ENCODE assay signal across 1 cellular context in genomic region chr14:36521598-36522345, GRCh38.
TF ChIP-seq lines count a peak whose summit lies in the region.

No MANE protein-coding gene starts in this region.

TF ChIP-seq in GM23338, 12 proteins besides CTCF, POLR2A, EP300 and RAD21 (continued from another document):
- TF ChIP-seq ZNF114 (CRISPR knock-in tag; IDR thresholded peaks at IDR 0.05) (no peak), REST (IDR thresholded peaks at IDR 0.05; ENCODE audit: unreplicated experiment) (no peak), STAT1 (IDR thresholded peaks at IDR 0.05; ENCODE audit: unreplicated experiment) (no peak), POLR2AphosphoS5 (IDR thresholded peaks at IDR 0.05; ENCODE audit: low read depth) (no peak), CREB1 (CRISPR knock-in tag; IDR thresholded peaks at IDR 0.05; ENCODE audit: low read depth) (no peak), ETS1 (IDR thresholded peaks at IDR 0.05) (no peak), EZH2 (IDR thresholded peaks at IDR 0.05; ENCODE audit: low read depth, unreplicated experiment) (peak; percentile 93), JUNB (IDR thresholded peaks at IDR 0.05; ENCODE audit: unreplicated experiment) (no peak), EZH2phosphoT487 (IDR thresholded peaks at IDR 0.05; ENCODE audit: unreplicated experiment) (peak; percentile 88)
